In the genomic region with DNA sequence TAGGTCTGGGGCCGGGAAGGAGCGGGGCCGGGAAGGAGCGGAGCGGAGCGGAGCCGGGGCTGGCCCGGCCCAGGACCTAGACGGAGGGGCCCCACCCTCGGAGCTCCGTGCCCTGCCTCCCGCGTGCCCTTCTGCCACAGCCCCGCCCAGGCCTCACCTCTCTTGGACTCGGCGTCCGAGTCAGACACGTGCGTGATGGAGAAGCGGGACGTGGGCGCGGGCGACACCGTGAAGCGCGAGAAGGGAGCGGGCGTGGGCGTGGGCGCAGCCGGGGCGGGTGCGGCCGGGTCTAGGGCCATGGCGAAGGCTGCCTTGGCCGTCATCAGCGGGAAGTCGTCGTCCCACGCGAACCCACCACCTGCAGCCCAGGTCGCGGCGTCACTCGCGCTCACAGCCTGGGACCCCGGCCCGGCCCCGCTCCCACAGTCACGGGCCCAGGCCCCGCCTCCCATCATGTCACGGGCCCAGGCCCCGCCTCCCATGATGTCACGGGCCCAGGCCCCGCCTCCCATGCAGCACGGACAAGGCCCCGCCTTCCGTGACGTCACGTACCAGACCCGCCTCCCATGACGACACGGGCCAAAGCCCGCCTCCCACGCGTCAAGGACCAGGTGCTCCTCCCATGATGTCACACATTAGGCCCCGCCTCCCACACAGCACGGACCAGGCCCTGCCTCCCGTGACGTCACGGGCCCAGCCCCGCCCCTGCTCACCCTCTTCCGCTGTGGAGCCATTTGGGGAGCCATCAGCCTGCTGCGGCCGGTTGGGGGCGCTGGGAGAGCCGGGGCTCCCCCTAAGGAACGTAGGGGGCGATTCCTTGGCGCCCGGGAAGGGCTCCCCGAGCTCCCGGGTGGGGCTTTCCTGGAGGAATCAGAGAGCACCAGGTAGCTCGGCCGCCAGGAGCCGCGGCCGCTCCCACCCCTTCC, we compare ENCODE assay signal across 1 cellular context.
TF ChIP-seq lines count a peak whose summit lies in the region.

No MANE protein-coding gene starts in this region.

TF ChIP-seq in SK-N-SH, 30 proteins besides CTCF, POLR2A, EP300 and RAD21:
- TF ChIP-seq MXI1 (IDR thresholded peaks at IDR 0.05; ENCODE audit: low read depth, low read length): no peak
- TF ChIP-seq, protein P1, sequence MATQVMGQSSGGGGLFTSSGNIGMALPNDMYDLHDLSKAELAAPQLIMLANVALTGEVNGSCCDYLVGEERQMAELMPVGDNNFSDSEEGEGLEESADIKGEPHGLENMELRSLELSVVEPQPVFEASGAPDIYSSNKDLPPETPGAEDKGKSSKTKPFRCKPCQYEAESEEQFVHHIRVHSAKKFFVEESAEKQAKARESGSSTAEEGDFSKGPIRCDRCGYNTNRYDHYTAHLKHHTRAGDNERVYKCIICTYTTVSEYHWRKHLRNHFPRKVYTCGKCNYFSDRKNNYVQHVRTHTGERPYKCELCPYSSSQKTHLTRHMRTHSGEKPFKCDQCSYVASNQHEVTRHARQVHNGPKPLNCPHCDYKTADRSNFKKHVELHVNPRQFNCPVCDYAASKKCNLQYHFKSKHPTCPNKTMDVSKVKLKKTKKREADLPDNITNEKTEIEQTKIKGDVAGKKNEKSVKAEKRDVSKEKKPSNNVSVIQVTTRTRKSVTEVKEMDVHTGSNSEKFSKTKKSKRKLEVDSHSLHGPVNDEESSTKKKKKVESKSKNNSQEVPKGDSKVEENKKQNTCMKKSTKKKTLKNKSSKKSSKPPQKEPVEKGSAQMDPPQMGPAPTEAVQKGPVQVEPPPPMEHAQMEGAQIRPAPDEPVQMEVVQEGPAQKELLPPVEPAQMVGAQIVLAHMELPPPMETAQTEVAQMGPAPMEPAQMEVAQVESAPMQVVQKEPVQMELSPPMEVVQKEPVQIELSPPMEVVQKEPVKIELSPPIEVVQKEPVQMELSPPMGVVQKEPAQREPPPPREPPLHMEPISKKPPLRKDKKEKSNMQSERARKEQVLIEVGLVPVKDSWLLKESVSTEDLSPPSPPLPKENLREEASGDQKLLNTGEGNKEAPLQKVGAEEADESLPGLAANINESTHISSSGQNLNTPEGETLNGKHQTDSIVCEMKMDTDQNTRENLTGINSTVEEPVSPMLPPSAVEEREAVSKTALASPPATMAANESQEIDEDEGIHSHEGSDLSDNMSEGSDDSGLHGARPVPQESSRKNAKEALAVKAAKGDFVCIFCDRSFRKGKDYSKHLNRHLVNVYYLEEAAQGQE (IDR thresholded peaks at IDR 0.05; ENCODE audit: low read depth, low read length): no peak
- TF ChIP-seq, protein P2, sequence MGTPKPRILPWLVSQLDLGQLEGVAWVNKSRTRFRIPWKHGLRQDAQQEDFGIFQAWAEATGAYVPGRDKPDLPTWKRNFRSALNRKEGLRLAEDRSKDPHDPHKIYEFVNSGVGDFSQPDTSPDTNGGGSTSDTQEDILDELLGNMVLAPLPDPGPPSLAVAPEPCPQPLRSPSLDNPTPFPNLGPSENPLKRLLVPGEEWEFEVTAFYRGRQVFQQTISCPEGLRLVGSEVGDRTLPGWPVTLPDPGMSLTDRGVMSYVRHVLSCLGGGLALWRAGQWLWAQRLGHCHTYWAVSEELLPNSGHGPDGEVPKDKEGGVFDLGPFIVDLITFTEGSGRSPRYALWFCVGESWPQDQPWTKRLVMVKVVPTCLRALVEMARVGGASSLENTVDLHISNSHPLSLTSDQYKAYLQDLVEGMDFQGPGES (IDR thresholded peaks at IDR 0.05; ENCODE audit: low read depth, low read length): no peak
- no peak for TF ChIP-seq TEAD4 (IDR thresholded peaks at IDR 0.05; ENCODE audit: borderline replicate concordance, insufficient read depth)
- TF ChIP-seq CHD2 (IDR thresholded peaks at IDR 0.05; ENCODE audit: low read length, partially characterized antibody): no peak
- TF ChIP-seq, protein P3, sequence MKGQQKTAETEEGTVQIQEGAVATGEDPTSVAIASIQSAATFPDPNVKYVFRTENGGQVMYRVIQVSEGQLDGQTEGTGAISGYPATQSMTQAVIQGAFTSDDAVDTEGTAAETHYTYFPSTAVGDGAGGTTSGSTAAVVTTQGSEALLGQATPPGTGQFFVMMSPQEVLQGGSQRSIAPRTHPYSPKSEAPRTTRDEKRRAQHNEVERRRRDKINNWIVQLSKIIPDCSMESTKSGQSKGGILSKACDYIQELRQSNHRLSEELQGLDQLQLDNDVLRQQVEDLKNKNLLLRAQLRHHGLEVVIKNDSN (IDR thresholded peaks at IDR 0.05; ENCODE audit: borderline replicate concordance, low read depth): no peak
